15 cellular contexts compared by ENCODE assay signal in genomic region chr2:239112127-239112774, GRCh38.
DNase-seq lines count a peak whose midpoint lies in the region; ATAC-seq and TF ChIP-seq lines count a peak whose summit lies in the region.
"Had no signal": no experiment of that assay in that cellular context is flagged by ENCODE, and none has a peak within 500 bp of the region (broad histone marks: within the 10 kb centered on the region; RNA-seq: fewer than 3 reads in every experiment).

No MANE protein-coding gene starts in this region.

- TF ChIP-seq CTCF in VCaP (conservative IDR thresholded peaks at IDR 0.05) (no peak), gastroesophageal sphincter (IDR thresholded peaks at IDR 0.05) (no peak), ovary (IDR thresholded peaks at IDR 0.05) (no peak), testis (IDR thresholded peaks at IDR 0.05) (no peak)

- H3K36me3 ChIP-seq in gastroesophageal sphincter: peaks cover 0 to 66% of the 10 kb centered on the region in 2 donors
- no peaks in the 10 kb centered on the region for H3K36me3 ChIP-seq in ovary
- H3K36me3 ChIP-seq in testis (ENCODE audit: low read depth, missing control alignments): no peaks in the 10 kb centered on the region
- H3K36me3 ChIP-seq: MG63 had no signal

- H3K27ac ChIP-seq in VCaP (peak overlapping the region; percentile 98), gastroesophageal sphincter (peak overlapping the region in 3 of 4 donors; percentile 79 to 91 (median 81)), ovary (peak overlapping the region; percentile 5 to 70), testis (peak overlapping the region; percentile 8 to 77)

- no peaks in the 10 kb centered on the region for H3K27me3 ChIP-seq in gastroesophageal sphincter
- no peaks in the 10 kb centered on the region for H3K27me3 ChIP-seq in ovary
- no peaks in the 10 kb centered on the region for H3K27me3 ChIP-seq in testis
- H3K27me3 ChIP-seq: MG63 had no signal

- no peak overlapping the region for H3K4me3 ChIP-seq in gastroesophageal sphincter
- H3K4me3 ChIP-seq in ovary: no peak overlapping the region
- H3K4me3 ChIP-seq in testis: no peak overlapping the region
- H3K4me3 ChIP-seq: MG63 had no signal

- no peak for ATAC-seq in gastroesophageal sphincter

- H3K4me1 ChIP-seq in gastroesophageal sphincter (peaks cover 0 to 55% (median 21%) of the 10 kb centered on the region in 3 donors), ovary (ENCODE audit: insufficient read depth) (peaks cover 24% of the 10 kb centered on the region), testis (peaks cover 38% of the 10 kb centered on the region)

- H3K9me3 ChIP-seq in gastroesophageal sphincter (no peaks in the 10 kb centered on the region), ovary (no peaks in the 10 kb centered on the region), testis (no peaks in the 10 kb centered on the region)
- H3K9me3 ChIP-seq: MG63 had no signal

- 71 to 86% methylated on average over 5 to 7 of the region's 14 CpGs for WGBS in gastroesophageal sphincter (ENCODE audit: low coverage in 1 of 2), 2 donors
- WGBS in ovary, 3 donors: 82 to 84% (median 83%) methylated on average over 13 to 14 of the region's 14 CpGs
- 82 to 87% methylated on average over 9 to 14 of the region's 14 CpGs for WGBS in testis, 2 donors

- TF ChIP-seq EP300 in gastroesophageal sphincter (IDR thresholded peaks at IDR 0.05): no peak
- no peak for TF ChIP-seq EP300 in ovary (IDR thresholded peaks at IDR 0.05)

- DNase-seq in ovary (peak in 1 of 5 donors; percentile 61), testis (no peak), NCI-H1436 (lab: John Stamatoyannopoulos, UW) (no peak), occipital lobe (lab: John Stamatoyannopoulos, UW) (no peak), HUDEP-2 (lab: John Stamatoyannopoulos, UW; ENCODE audit: unreplicated experiment in 76 of 76) (no peak)
- DNase-seq: CD4-positive, alpha-beta memory T cell; DMS79 treated with DMSO at 0.1 percent for 48 hours; GDM1; MG63; NCI-H1105 treated with DMSO at 0.1 percent for 48 hours; NCI-H187 treated with DMSO at 0.1 percent for 48 hours; NCI-H2171 treated with DMSO at 0.1 percent for 48 hours; NCI-H82 had no signal

- intact Hi-C loops in ovary (cut with DNase I) (no loop called here), testis (cut with DNase I; ENCODE audit: low total_unique reads) (no loop called here)

- no peak for TF ChIP-seq POLR2A in gastroesophageal sphincter (IDR thresholded peaks at IDR 0.05)
- no peak for TF ChIP-seq POLR2A in ovary (IDR thresholded peaks at IDR 0.05)
- no peak for TF ChIP-seq POLR2A in testis (IDR thresholded peaks at IDR 0.05)

Comparison
In these comparisons a context has a peak if more than half of its experiments do, and no peak if none do; other contexts are left out.
1. H3K27ac ChIP-seq: peak in every context shown above with its lines; median percentile 98 in VCaP; 81 in gastroesophageal sphincter; 42 in testis; 38 in ovary.